ENCODE assay signal across 15 cellular contexts in genomic region chr12:124440031-124440626, GRCh38.
DNase-seq lines count a peak whose midpoint lies in the region; TF ChIP-seq lines count a peak whose summit lies in the region.
"Had no signal": no experiment of that assay in that cellular context is flagged by ENCODE, and none has a peak within 500 bp of the region (broad histone marks: within the 10 kb centered on the region; RNA-seq: fewer than 3 reads in every experiment).

No MANE protein-coding gene starts in this region.

- DNase-seq in activated naive CD8-positive, alpha-beta T cell treated with anti-CD3 and anti-CD28 coated beads for 36 hours, result no peak
- DNase-seq in coronary artery (ENCODE audit: low spot score) (no peak), neuronal stem cell (ENCODE audit: low spot score) (no peak), type B pancreatic cell (ENCODE audit: extremely low spot score, unreplicated experiment) (no peak), NCI-H2227 (lab: John Stamatoyannopoulos, UW; ENCODE audit: unreplicated experiment) (no peak), AML-193 (lab: John Stamatoyannopoulos, UW) (no peak), HT-29 (ENCODE audit: low spot score) (no peak)
- DNase-seq: activated B cell treated with CpG ODN at 0.5 μM for 24 hours; activated naive CD8-positive, alpha-beta T cell treated with anti-CD3 and anti-CD28 coated beads, Interleukin-2, amount 10 ng/mL, durations not matched to agents 7 days and 5 days; Caco-2; GF-D8; midbrain; NCI-H1048 had no signal

- H2BK5ac ChIP-seq in neuronal stem cell (ENCODE audit: low read length), result no peak overlapping the region

- no peak overlapping the region for H2BK12ac ChIP-seq in neuronal stem cell (ENCODE audit: low read length)

- no peak overlapping the region for H3K9ac ChIP-seq in neuronal stem cell (ENCODE audit: low read depth, low read length, poor library complexity)

- H3K79me1 ChIP-seq in neuronal stem cell (ENCODE audit: low read depth, low read length), result peaks cover 1% of the 10 kb centered on the region

- no peaks in the 10 kb centered on the region for H3K9me3 ChIP-seq in neuronal stem cell (replicated peaks in 1 of 2; ENCODE audit: control insufficient read depth in 2 of 2, insufficient read depth in 1 of 2, low read depth in 1 of 2, low read length in 2 of 2)
- H3K9me3 ChIP-seq: Caco-2 had no signal

- no peaks in the 10 kb centered on the region for H3K9me3 Mint-ChIP-seq in activated naive CD8-positive, alpha-beta T cell (ENCODE audit: low read depth)
- no peaks in the 10 kb centered on the region for H3K9me3 Mint-ChIP-seq in activated naive CD8-positive, alpha-beta T cell treated with anti-CD3 and anti-CD28 coated beads for 36 hours
- no peaks in the 10 kb centered on the region for H3K9me3 Mint-ChIP-seq in type B pancreatic cell
- H3K9me3 Mint-ChIP-seq: activated B cell treated with CpG ODN at 0.5 μM for 24 hours; activated naive CD8-positive, alpha-beta T cell treated with anti-CD3 and anti-CD28 coated beads, Interleukin-2, amount 10 ng/mL, durations not matched to agents 7 days and 5 days; IgD-negative memory B cell had no signal

- H3K4me3 ChIP-seq in coronary artery (no peak overlapping the region), neuronal stem cell (ENCODE audit: low read length in 2 of 2) (no peak overlapping the region)

- H4K91ac ChIP-seq in neuronal stem cell (ENCODE audit: low read depth, low read length, poor library complexity), result no peak overlapping the region

- no peak overlapping the region for H3K4me3 Mint-ChIP-seq in activated naive CD8-positive, alpha-beta T cell
- no peak overlapping the region for H3K4me3 Mint-ChIP-seq in activated naive CD8-positive, alpha-beta T cell treated with anti-CD3 and anti-CD28 coated beads for 36 hours
- peak overlapping the region; percentile 69 for H3K4me3 Mint-ChIP-seq in type B pancreatic cell
- H3K4me3 Mint-ChIP-seq: activated B cell treated with CpG ODN at 0.5 μM for 24 hours; activated naive CD8-positive, alpha-beta T cell treated with anti-CD3 and anti-CD28 coated beads, Interleukin-2, amount 10 ng/mL, durations not matched to agents 7 days and 5 days had no signal

- no peak overlapping the region for H2BK120ac ChIP-seq in neuronal stem cell (ENCODE audit: low read depth, low read length)

- H4K8ac ChIP-seq in neuronal stem cell (ENCODE audit: low read depth, low read length), result no peak overlapping the region

- H2AFZ ChIP-seq in neuronal stem cell (ENCODE audit: low read length), result no peak overlapping the region

- H3K27me3 Mint-ChIP-seq in activated naive CD8-positive, alpha-beta T cell, result no peaks in the 10 kb centered on the region
- no peaks in the 10 kb centered on the region for H3K27me3 Mint-ChIP-seq in activated naive CD8-positive, alpha-beta T cell treated with anti-CD3 and anti-CD28 coated beads for 36 hours
- no peaks in the 10 kb centered on the region for H3K27me3 Mint-ChIP-seq in type B pancreatic cell
- H3K27me3 Mint-ChIP-seq: activated B cell treated with CpG ODN at 0.5 μM for 24 hours; activated naive CD8-positive, alpha-beta T cell treated with anti-CD3 and anti-CD28 coated beads, Interleukin-2, amount 10 ng/mL, durations not matched to agents 7 days and 5 days; IgD-negative memory B cell had no signal

- H3K4me1 ChIP-seq in neuronal stem cell (ENCODE audit: control insufficient read depth in 2 of 2, insufficient read depth in 1 of 2, low read depth in 1 of 2, low read length in 2 of 2), result peaks cover 4 to 16% of the 10 kb centered on the region in 2 donors
- H3K4me1 ChIP-seq: Caco-2 had no signal

- H3K27ac ChIP-seq in coronary artery (peak overlapping the region; percentile 31 to 75), neuronal stem cell (replicated peaks; ENCODE audit: low read length) (no peak overlapping the region)

- TF ChIP-seq CTCF in coronary artery (IDR thresholded peaks at IDR 0.05) (no peak), type B pancreatic cell (conservative IDR thresholded peaks at IDR 0.05) (no peak)

- H3K36me3 Mint-ChIP-seq in activated naive CD8-positive, alpha-beta T cell, result peaks cover 6% of the 10 kb centered on the region
- peaks cover 18% of the 10 kb centered on the region for H3K36me3 Mint-ChIP-seq in activated naive CD8-positive, alpha-beta T cell treated with anti-CD3 and anti-CD28 coated beads for 36 hours
- peaks cover 30% of the 10 kb centered on the region for H3K36me3 Mint-ChIP-seq in type B pancreatic cell
- H3K36me3 Mint-ChIP-seq: IgD-negative memory B cell had no signal

- H3K23ac ChIP-seq in neuronal stem cell (ENCODE audit: low read depth, low read length, poor library complexity), result peak overlapping the region; percentile 14

- no CpG with 5 or more reads among the region's 13 CpGs for WGBS in neuronal stem cell (ENCODE audit: extremely low coverage in 2 of 2, insufficient read length in 2 of 2, insufficient replicate concordance in 1 of 2), 2 donors

- H3K4me1 Mint-ChIP-seq in activated naive CD8-positive, alpha-beta T cell (ENCODE audit: low read depth), result no peaks in the 10 kb centered on the region
- no peaks in the 10 kb centered on the region for H3K4me1 Mint-ChIP-seq in activated naive CD8-positive, alpha-beta T cell treated with anti-CD3 and anti-CD28 coated beads for 36 hours
- peaks cover 35% of the 10 kb centered on the region for H3K4me1 Mint-ChIP-seq in type B pancreatic cell (ENCODE audit: unreplicated experiment)

- H2BK15ac ChIP-seq in neuronal stem cell (ENCODE audit: low read length), result no peak overlapping the region

- peak overlapping the region; percentile 75 for H3K14ac ChIP-seq in neuronal stem cell (ENCODE audit: low read length)

- H3K18ac ChIP-seq in neuronal stem cell (ENCODE audit: low read length), result peak overlapping the region; percentile 89

- H2AK5ac ChIP-seq in neuronal stem cell (ENCODE audit: low read depth, low read length), result peak overlapping the region; percentile 25

- no peaks in the 10 kb centered on the region for H3K27me3 ChIP-seq in neuronal stem cell (ENCODE audit: control insufficient read depth in 3 of 3, insufficient read depth in 3 of 3, low read depth in 1 of 3, low read length in 3 of 3)

- peak overlapping the region; percentile 46 for H3K27ac Mint-ChIP-seq in activated naive CD8-positive, alpha-beta T cell
- no peak overlapping the region for H3K27ac Mint-ChIP-seq in activated naive CD8-positive, alpha-beta T cell treated with anti-CD3 and anti-CD28 coated beads for 36 hours
- H3K27ac Mint-ChIP-seq in type B pancreatic cell, result no peak overlapping the region
- H3K27ac Mint-ChIP-seq: activated B cell treated with CpG ODN at 0.5 μM for 24 hours; activated naive CD8-positive, alpha-beta T cell treated with anti-CD3 and anti-CD28 coated beads, Interleukin-2, amount 10 ng/mL, durations not matched to agents 7 days and 5 days; IgD-negative memory B cell had no signal

- no peak overlapping the region for H3K4ac ChIP-seq in neuronal stem cell (ENCODE audit: low read length)

- peaks cover 3 to 20% of the 10 kb centered on the region in 2 donors for H3K36me3 ChIP-seq in neuronal stem cell (replicated peaks in 1 of 2; ENCODE audit: control insufficient read depth in 2 of 2, insufficient read depth in 2 of 2, low read length in 2 of 2)

- no peak overlapping the region for H3K4me2 ChIP-seq in neuronal stem cell (ENCODE audit: insufficient read depth, low read length, poor library complexity, severe bottlenecking)
